In the genomic region with DNA sequence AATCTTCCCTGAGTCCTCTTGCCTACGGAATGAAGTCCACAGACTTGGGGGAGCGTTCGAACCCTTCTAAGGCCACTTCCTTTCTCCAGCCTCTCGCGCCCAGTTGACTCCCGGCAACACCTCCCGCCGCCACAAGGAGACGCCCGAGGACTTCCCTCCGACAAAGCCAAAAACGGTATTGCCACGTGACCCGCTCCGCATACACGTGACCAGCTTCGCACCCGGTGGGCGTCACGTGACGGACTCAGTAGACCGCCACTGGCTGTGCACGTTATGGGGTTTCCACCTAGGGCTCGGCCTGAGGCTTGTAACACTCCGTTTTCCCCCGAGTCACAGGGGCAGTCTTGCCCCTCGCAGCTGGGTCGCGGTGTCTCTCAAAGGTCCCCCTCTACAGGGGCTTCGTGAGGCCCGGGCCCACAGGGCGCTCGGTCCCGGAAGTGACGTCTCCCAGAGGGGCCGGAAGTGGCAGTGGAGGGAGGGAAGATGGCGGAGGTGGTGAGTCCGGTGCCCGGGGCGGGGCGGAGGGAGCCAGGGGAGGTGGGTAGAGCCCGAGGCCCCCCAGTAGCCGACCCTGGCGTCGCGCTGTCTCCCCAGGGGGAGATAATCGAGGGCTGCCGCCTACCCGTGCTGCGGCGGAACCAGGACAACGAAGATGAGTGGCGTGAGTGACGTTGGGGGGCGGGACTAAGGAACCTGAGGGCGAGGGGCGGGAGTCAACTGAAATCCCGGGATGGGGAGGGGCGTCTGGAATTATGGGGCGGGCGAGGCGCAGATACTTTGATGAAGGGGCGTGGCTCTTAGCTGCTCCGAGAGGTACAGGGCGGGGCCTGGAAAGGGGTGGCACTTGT, we compare ENCODE assay signal across 8 cellular contexts. TPM values are rescaled to one million over a fixed set of nuclear protein-coding genes. Genes with fewer than 3 reads are reported as not detected.
DNase-seq lines count a peak whose midpoint lies in the region; ATAC-seq, FAIRE-seq and TF ChIP-seq lines count a peak whose summit lies in the region.

TSS of gene KAT5 (plus strand) at position 468 of the 848 bp plus-strand sequence. CDS start at position 484, 16 bp downstream.

- FAIRE-seq in GM12892 (lab: Jason Lieb, UNC): peak; percentile 99

- no peaks in the 10 kb centered on the region for H3K27me3 ChIP-seq in prostate gland (replicated peaks; ENCODE audit: insufficient read depth)

- H3K9me3 ChIP-seq in prostate gland: no peaks in the 10 kb centered on the region

- ATAC-seq in HG02870 (IDR thresholded peaks at IDR 0.05; ENCODE audit: unreplicated experiment) (peak; percentile 79), left ventricle myocardium superior (peak; percentile 92)

- H3K4me3 ChIP-seq in prostate gland (peak within 1 kb of the TSS; percentile 48 to 72), urinary bladder (ENCODE audit: low read depth, low read length) (peak within 1 kb of the TSS; percentile 55)

- DNase-seq in GM12892 (ENCODE audit: insufficient read length) (peak; percentile 89), NCI-H146 treated with DMSO at 0.1 percent for 48 hours (lab: John Stamatoyannopoulos, UW; ENCODE audit: unreplicated experiment) (peak; percentile 94), amniotic stem cell (lab: John Stamatoyannopoulos, UW) (peak; percentile 98), left ventricle myocardium superior (peak; percentile 99), prostate gland (ENCODE audit: low spot score) (peak; percentile 98)

- TF ChIP-seq CTCF in prostate gland (IDR thresholded peaks at IDR 0.05): peak; percentile 99 to 100 (median 100)

- peaks cover 10 to 23% of the 10 kb centered on the region in 2 donors for H3K36me3 ChIP-seq in prostate gland
- H3K36me3 ChIP-seq in urinary bladder (ENCODE audit: insufficient read depth): peaks cover 2% of the 10 kb centered on the region

- H3K27ac ChIP-seq in prostate gland: peak within 1 kb of the TSS; percentile 96 to 99
- H3K27ac ChIP-seq in urinary bladder (ENCODE audit: low read depth): peak within 1 kb of the TSS; percentile 98

- WGBS in prostate gland: under 1% methylated on average over 65 of the region's 65 CpGs
- under 1% methylated on average over 65 of the region's 65 CpGs for WGBS in urinary bladder

- H3K4me1 ChIP-seq in prostate gland (replicated peaks): peaks cover 3% of the 10 kb centered on the region
- H3K4me1 ChIP-seq in urinary bladder (ENCODE audit: insufficient read depth): peaks cover 2% of the 10 kb centered on the region

- TF ChIP-seq POLR2A in GM12892 (IDR thresholded peaks at IDR 0.05; ENCODE audit: low read depth, low read length) (peak; percentile 83; the same call in 1 of the 2 replicates), prostate gland (IDR thresholded peaks at IDR 0.05) (peak; percentile 49)

- intact Hi-C loops in T-helper 1 cell treated with Interleukin-12 subunit alpha and Interleukin-12 subunit beta and Interleukin-4 antibody, amounts not matched to agents 30 ng/mL and 1 ng/mL, for 36 hours (cut with micrococcal nuclease): loop anchor here (1.0 to 2.0 kb wide), 15 partner anchors 8 to 341 kb away; partner anchors contain the start of genes AP5B1, BANF1, EIF1AD and FIBP
- intact Hi-C loops in left ventricle myocardium superior (cut with micrococcal nuclease) (no loop called here), prostate gland (cut with DNase I) (loop anchor here (2.0 to 5.0 kb wide), 2 partner anchors 70 to 107 kb away; partner anchors contain the start of gene AP5B1)

RNA-seq across cellular contexts. Expression of gene KAT5, which starts in this region (rescaled TPM):
- polyA plus RNA-seq in GM12892 (2012; ENCODE audit: missing spikeins): 29.7 TPM
- total RNA-seq in T-helper 1 cell treated with Interleukin-12 subunit alpha and Interleukin-12 subunit beta and Interleukin-4 antibody, amounts not matched to agents 30 ng/mL and 1 ng/mL, for 36 hours: 69.8 and 83.5 TPM in 2 replicates
- total RNA-seq in left ventricle myocardium superior: 50.1 TPM
- total RNA-seq in prostate gland: 100 to 1,000 TPM in 1 of 2 donors, 10 to 100 TPM in 1; 74.8 to 107 TPM
- 28.4 TPM for total RNA-seq in urinary bladder
- polyA plus RNA-seq in urinary bladder: 95.6 TPM

Comparison
In these comparisons a context has a peak if more than half of its experiments do, and no peak if none do; other contexts are left out.
1. Peak in every context shown above with its lines: DNase-seq, ATAC-seq, H3K4me3 ChIP-seq and H3K27ac ChIP-seq.